Comparison of ENCODE assay signal across 23 cellular contexts in genomic region chr17:56231693-56232092, GRCh38.
DNase-seq lines count a peak whose midpoint lies in the region; ATAC-seq, FAIRE-seq and TF ChIP-seq lines count a peak whose summit lies in the region.
"Had no signal": no experiment of that assay in that cellular context is flagged by ENCODE, and none has a peak within 500 bp of the region (broad histone marks: within the 10 kb centered on the region; RNA-seq: fewer than 3 reads in every experiment).

No MANE protein-coding gene starts in this region.

- no peaks in the 10 kb centered on the region for H3K36me3 ChIP-seq in BLaER1 treated with 17β-estradiol and CSF1 and Interleukin-3, amounts not matched to agents 10 nM and 100 nM
- H3K36me3 ChIP-seq in KOPT-K1 (ENCODE audit: insufficient read depth, low read length) (peaks cover 5% of the 10 kb centered on the region), rectal smooth muscle tissue (ENCODE audit: control insufficient read depth, insufficient read depth, low read length) (no peaks in the 10 kb centered on the region)
- H3K36me3 ChIP-seq: gastroesophageal sphincter, lower lobe of right lung, ovary, right lobe of liver, SJSA1 had no signal

- POLR2A ChIA-PET in WTC11 (lab: Charles Lee) = no interaction called here

- H3K4me3 Mint-ChIP-seq in WTC11 = no peak overlapping the region
- H3K4me3 Mint-ChIP-seq: activated naive CD4-positive, alpha-beta T cell treated with anti-CD3 and anti-CD28 coated beads for 36 hours; activated T-cell treated with anti-CD3 and anti-CD28 coated beads, Interleukin-2, amount 50 U/mL, for 24 hours had no signal

- CTCF ChIA-PET in WTC11 (lab: Charles Lee) = interaction anchor here (0.5 to 1.9 kb wide), 8 partner anchors 11 to 685 kb away, joined by 3 to 6 read pairs (median 3); no protein-coding TSS in a partner anchor

- peaks cover 22% of the 10 kb centered on the region for H3K4me1 Mint-ChIP-seq in WTC11

- peak overlapping the region in 10 of 11 experiments; percentile 40 to 61 (median 51); a peak in 17 of 22 replicates for H3K4me2 ChIP-seq in BLaER1 treated with 17β-estradiol and CSF1 and Interleukin-3, amounts not matched to agents 10 nM and 100 nM

- peak; percentile 50 for ATAC-seq in WTC11
- no peak for ATAC-seq in GM19023 (IDR thresholded peaks at IDR 0.05; ENCODE audit: unreplicated experiment)
- ATAC-seq: gastroesophageal sphincter, lower lobe of right lung, right lobe of liver had no signal

- peaks cover 10 to 16% (median 13%) of the 10 kb centered on the region in 10 experiments; a peak in 19 of 20 replicates for H3K4me1 ChIP-seq in BLaER1 treated with 17β-estradiol and CSF1 and Interleukin-3, amounts not matched to agents 10 nM and 100 nM
- H3K4me1 ChIP-seq in rectal smooth muscle tissue (ENCODE audit: control insufficient read depth, insufficient read depth, low read length) = peaks cover 6% of the 10 kb centered on the region
- H3K4me1 ChIP-seq: gastroesophageal sphincter, lower lobe of right lung, right lobe of liver had no signal

- H4K20me1 ChIP-seq in BLaER1 treated with 17β-estradiol and CSF1 and Interleukin-3, amounts not matched to agents 10 nM and 100 nM = no peaks in the 10 kb centered on the region

- H3K27me3 ChIP-seq in BLaER1 treated with 17β-estradiol and CSF1 and Interleukin-3, amounts not matched to agents 10 nM and 100 nM = no peaks in the 10 kb centered on the region
- H3K27me3 ChIP-seq in rectal smooth muscle tissue (ENCODE audit: control insufficient read depth, insufficient read depth, low read length) = no peaks in the 10 kb centered on the region
- H3K27me3 ChIP-seq: gastroesophageal sphincter, ovary, right lobe of liver, SJSA1 had no signal

- FAIRE-seq in D721Med (lab: Jason Lieb, UNC) = no peak
- FAIRE-seq: keratinocyte, RCC 7860 had no signal

- H3K9ac ChIP-seq in BLaER1 treated with 17β-estradiol and CSF1 and Interleukin-3, amounts not matched to agents 10 nM and 100 nM = no peak overlapping the region
- no peak overlapping the region for H3K9ac ChIP-seq in rectal smooth muscle tissue (ENCODE audit: low read length)

- no peak for DNase-seq in WTC11 (ENCODE audit: low spot score)
- DNase-seq in D721Med (ENCODE audit: insufficient read length, low spot score) = no peak
- no peak for DNase-seq in NCI-H345 treated with DMSO at 0.1 percent for 48 hours (lab: John Stamatoyannopoulos, UW; ENCODE audit: unreplicated experiment)
- no peak for DNase-seq in D341Med (ENCODE audit: low spot score)
- DNase-seq: activated CD4-positive, CD25-positive, alpha-beta regulatory T cell treated with anti-CD3 and anti-CD28 coated beads, Interleukin-2, amount 50 U/mL, for 72 hours; activated naive CD4-positive, alpha-beta T cell treated with anti-CD3 and anti-CD28 coated beads for 36 hours; activated T-cell treated with anti-CD3 and anti-CD28 coated beads, Interleukin-2, amount 50 U/mL, for 24 hours; EL; lower lobe of right lung; NCI-H187; NCI-H446; ovary; right lobe of liver; substantia nigra; T1000 had no signal

- peaks cover 2% of the 10 kb centered on the region; the same call in 1 of the 2 replicates for H3K36me3 Mint-ChIP-seq in WTC11

- TF ChIP-seq CTCF in WTC11 (IDR thresholded peaks at IDR 0.05) = no peak
- no peak for TF ChIP-seq CTCF in D721Med (IDR thresholded peaks at IDR 0.05; ENCODE audit: insufficient read depth, missing control alignments)

- H3K4me3 ChIP-seq in BLaER1 treated with 17β-estradiol and CSF1 and Interleukin-3, amounts not matched to agents 10 nM and 100 nM = no peak overlapping the region
- no peak overlapping the region for H3K4me3 ChIP-seq in rectal smooth muscle tissue (ENCODE audit: low read length)
- H3K4me3 ChIP-seq: gastroesophageal sphincter, lower lobe of right lung, ovary, right lobe of liver, SJSA1 had no signal

- no peak overlapping the region for H3K27ac ChIP-seq in BLaER1 treated with 17β-estradiol and CSF1 and Interleukin-3, amounts not matched to agents 10 nM and 100 nM
- H3K27ac ChIP-seq in KOPT-K1 (ENCODE audit: low read depth, low read length, poor library complexity, severe bottlenecking) = peak overlapping the region; percentile 100
- peak overlapping the region; percentile 44 for H3K27ac ChIP-seq in rectal smooth muscle tissue (ENCODE audit: low read depth, low read length)
- H3K27ac ChIP-seq: gastroesophageal sphincter, lower lobe of right lung, ovary, right lobe of liver, SJSA1 had no signal

- H3K27ac Mint-ChIP-seq in WTC11 = no peak overlapping the region
- H3K27ac Mint-ChIP-seq: activated naive CD4-positive, alpha-beta T cell treated with anti-CD3 and anti-CD28 coated beads for 36 hours; activated T-cell treated with anti-CD3 and anti-CD28 coated beads, Interleukin-2, amount 50 U/mL, for 24 hours had no signal

- no peaks in the 10 kb centered on the region for H3K27me3 Mint-ChIP-seq in WTC11 (ENCODE audit: low read depth)

- H3K9me3 ChIP-seq in BLaER1 treated with 17β-estradiol and CSF1 and Interleukin-3, amounts not matched to agents 10 nM and 100 nM (replicated peaks in 1 of 11) = peaks cover 0 to 12% (median 5%) of the 10 kb centered on the region in 11 experiments; a peak in 7 of 22 replicates
- H3K9me3 ChIP-seq in KOPT-K1 (ENCODE audit: insufficient read depth, low read length, poor library complexity, severe bottlenecking) = peaks cover 22% of the 10 kb centered on the region
- H3K9me3 ChIP-seq: gastroesophageal sphincter, lower lobe of right lung, ovary, right lobe of liver had no signal

- peaks cover 13% of the 10 kb centered on the region for H3K9me3 Mint-ChIP-seq in WTC11
- H3K9me3 Mint-ChIP-seq: activated naive CD4-positive, alpha-beta T cell treated with anti-CD3 and anti-CD28 coated beads for 36 hours; activated T-cell treated with anti-CD3 and anti-CD28 coated beads, Interleukin-2, amount 50 U/mL, for 24 hours had no signal

TF ChIP-seq in WTC11, 78 proteins besides CTCF, POLR2A, EP300 and RAD21:
- TF ChIP-seq, protein P1, sequence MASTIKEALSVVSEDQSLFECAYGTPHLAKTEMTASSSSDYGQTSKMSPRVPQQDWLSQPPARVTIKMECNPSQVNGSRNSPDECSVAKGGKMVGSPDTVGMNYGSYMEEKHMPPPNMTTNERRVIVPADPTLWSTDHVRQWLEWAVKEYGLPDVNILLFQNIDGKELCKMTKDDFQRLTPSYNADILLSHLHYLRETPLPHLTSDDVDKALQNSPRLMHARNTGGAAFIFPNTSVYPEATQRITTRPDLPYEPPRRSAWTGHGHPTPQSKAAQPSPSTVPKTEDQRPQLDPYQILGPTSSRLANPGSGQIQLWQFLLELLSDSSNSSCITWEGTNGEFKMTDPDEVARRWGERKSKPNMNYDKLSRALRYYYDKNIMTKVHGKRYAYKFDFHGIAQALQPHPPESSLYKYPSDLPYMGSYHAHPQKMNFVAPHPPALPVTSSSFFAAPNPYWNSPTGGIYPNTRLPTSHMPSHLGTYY (CRISPR knock-in tag; IDR thresholded peaks at IDR 0.05) = no peak
- no peak for TF ChIP-seq ZNF232 (CRISPR knock-in tag; IDR thresholded peaks at IDR 0.05)
- TF ChIP-seq E2F5 (CRISPR knock-in tag; IDR thresholded peaks at IDR 0.05) = no peak
- TF ChIP-seq, protein P2, sequence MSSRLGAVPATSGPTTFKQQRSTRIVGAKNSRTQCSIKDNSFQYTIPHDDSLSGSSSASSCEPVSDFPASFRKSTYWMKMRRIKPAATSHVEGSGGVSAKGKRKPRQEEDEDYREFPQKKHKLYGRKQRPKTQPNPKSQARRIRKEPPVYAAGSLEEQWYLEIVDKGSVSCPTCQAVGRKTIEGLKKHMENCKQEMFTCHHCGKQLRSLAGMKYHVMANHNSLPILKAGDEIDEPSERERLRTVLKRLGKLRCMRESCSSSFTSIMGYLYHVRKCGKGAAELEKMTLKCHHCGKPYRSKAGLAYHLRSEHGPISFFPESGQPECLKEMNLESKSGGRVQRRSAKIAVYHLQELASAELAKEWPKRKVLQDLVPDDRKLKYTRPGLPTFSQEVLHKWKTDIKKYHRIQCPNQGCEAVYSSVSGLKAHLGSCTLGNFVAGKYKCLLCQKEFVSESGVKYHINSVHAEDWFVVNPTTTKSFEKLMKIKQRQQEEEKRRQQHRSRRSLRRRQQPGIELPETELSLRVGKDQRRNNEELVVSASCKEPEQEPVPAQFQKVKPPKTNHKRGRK (CRISPR knock-in tag; IDR thresholded peaks at IDR 0.05; ENCODE audit: borderline replicate concordance) = no peak

Comparison
In these comparisons a context has a peak if more than half of its experiments do, and no peak if none do; other contexts are left out.
1. H3K27ac ChIP-seq: peak in KOPT-K1 (single experiment) and rectal smooth muscle tissue (single experiment); none in BLaER1 treated with 17β-estradiol and CSF1 and Interleukin-3, amounts not matched to agents 10 nM and 100 nM (0 of 11).